8 cellular contexts compared by ENCODE assay signal in genomic region chr18:21702602-21703001, GRCh38.
DNase-seq lines count a peak whose midpoint lies in the region; ATAC-seq, FAIRE-seq and TF ChIP-seq lines count a peak whose summit lies in the region.
"Had no signal": no experiment of that assay in that cellular context is flagged by ENCODE, and none has a peak within 500 bp of the region (broad histone marks: within the 10 kb centered on the region; RNA-seq: fewer than 3 reads in every experiment).

No MANE protein-coding gene starts in this region.

- no peaks in the 10 kb centered on the region for H3K27me3 Mint-ChIP-seq in central memory CD8-positive, alpha-beta T cell
- H3K27me3 Mint-ChIP-seq in nephron progenitor cell (ENCODE audit: low read depth, poor library complexity): peaks cover 6% of the 10 kb centered on the region

- peak overlapping the region; percentile 73 for H3K27ac ChIP-seq in DOHH2 (ENCODE audit: low read depth, low read length)
- H3K27ac ChIP-seq in MM.1S (ENCODE audit: low read length): peak overlapping the region; percentile 19; the same call in 1 of the 2 replicates

- peaks cover 18% of the 10 kb centered on the region for H3K4me1 Mint-ChIP-seq in central memory CD8-positive, alpha-beta T cell
- peaks cover 17% of the 10 kb centered on the region for H3K4me1 Mint-ChIP-seq in nephron progenitor cell

- H3K9ac ChIP-seq in MM.1S (ENCODE audit: low read length): no peak overlapping the region

- peak overlapping the region; percentile 95 for H3K4me3 ChIP-seq in DOHH2 (ENCODE audit: low read length)
- peak overlapping the region; percentile 93 for H3K4me3 ChIP-seq in MM.1S (ENCODE audit: low read length)

- no peak for ATAC-seq in central memory CD8-positive, alpha-beta T cell (replicated peaks; ENCODE audit: extremely low read depth, poor library complexity, severe bottlenecking)
- no peak for ATAC-seq in HG02678 (IDR thresholded peaks at IDR 0.05; ENCODE audit: unreplicated experiment)

- H2AFZ ChIP-seq in MM.1S (ENCODE audit: low read length): no peak overlapping the region

- H4K20me1 ChIP-seq in DOHH2 (ENCODE audit: control insufficient read depth, insufficient read depth, low read depth, low read length): 0 out of 2 replicates have a peak, but pooled peaks cover 4% of the 10 kb centered on the region
- no peaks in the 10 kb centered on the region for H4K20me1 ChIP-seq in MM.1S (ENCODE audit: insufficient read depth, low read length)

- no peak for FAIRE-seq in RCC 7860 (lab: Jason Lieb, UNC)
- FAIRE-seq: G401.6 had no signal

- H3K36me3 ChIP-seq in DOHH2 (ENCODE audit: control insufficient read depth, low read length) (peaks cover 56% of the 10 kb centered on the region), MM.1S (replicated peaks; ENCODE audit: insufficient read depth, low read length) (peaks cover 5% of the 10 kb centered on the region; the same call in 1 of the 2 replicates)

- H3K79me2 ChIP-seq in DOHH2 (ENCODE audit: control insufficient read depth, low read length): peaks cover 60% of the 10 kb centered on the region
- H3K79me2 ChIP-seq in MM.1S (ENCODE audit: low read length): peaks cover 56% of the 10 kb centered on the region

- peaks cover 45% of the 10 kb centered on the region for H3K4me1 ChIP-seq in DOHH2 (ENCODE audit: control insufficient read depth, low read length)
- peaks cover 17% of the 10 kb centered on the region for H3K4me1 ChIP-seq in MM.1S (ENCODE audit: low read length)

- no peaks in the 10 kb centered on the region for H3K27me3 ChIP-seq in DOHH2 (ENCODE audit: control insufficient read depth, low read length)
- no peaks in the 10 kb centered on the region for H3K27me3 ChIP-seq in MM.1S (replicated peaks; ENCODE audit: insufficient read depth, low read length)

- H3K9me2 ChIP-seq in DOHH2 (replicated peaks; ENCODE audit: control insufficient read depth, low read length) (no peaks in the 10 kb centered on the region), MM.1S (replicated peaks; ENCODE audit: insufficient read depth, low read length) (no peaks in the 10 kb centered on the region)

- peaks cover 6% of the 10 kb centered on the region; the same call in 1 of the 2 replicates for H3F3A ChIP-seq in DOHH2 (ENCODE audit: control insufficient read depth, insufficient read depth)
- peaks cover 21% of the 10 kb centered on the region for H3F3A ChIP-seq in MM.1S (ENCODE audit: insufficient read depth, low read length)

- peaks cover 22% of the 10 kb centered on the region for H3K36me3 Mint-ChIP-seq in central memory CD8-positive, alpha-beta T cell (ENCODE audit: insufficient read depth)
- H3K36me3 Mint-ChIP-seq in nephron progenitor cell (ENCODE audit: low read depth): peaks cover 28% of the 10 kb centered on the region

- DNase-seq in MM.1S: no peak
- no peak for DNase-seq in central memory CD8-positive, alpha-beta T cell (ENCODE audit: low spot score in 2 of 2)
- no peak for DNase-seq in nephron progenitor cell
- DNase-seq in RPMI8226: no peak
- no peak for DNase-seq in RCC 7860 (ENCODE audit: low spot score)

- H3K27ac Mint-ChIP-seq in central memory CD8-positive, alpha-beta T cell (ENCODE audit: low read depth): peak overlapping the region; percentile 92
- no peak overlapping the region for H3K27ac Mint-ChIP-seq in nephron progenitor cell

- H3K9me3 ChIP-seq in DOHH2 (ENCODE audit: control insufficient read depth, insufficient read depth, low read length) (no peaks in the 10 kb centered on the region), MM.1S (replicated peaks; ENCODE audit: insufficient read depth, low read length) (no peaks in the 10 kb centered on the region)

- peak overlapping the region; percentile 95 for H3K4me3 Mint-ChIP-seq in central memory CD8-positive, alpha-beta T cell
- peak overlapping the region; percentile 89 for H3K4me3 Mint-ChIP-seq in nephron progenitor cell

- H3K4me2 ChIP-seq in DOHH2 (ENCODE audit: low read length) (peak overlapping the region; percentile 77), MM.1S (ENCODE audit: low read depth, low read length) (peak overlapping the region; percentile 76)

- TF ChIP-seq CTCF in DOHH2 (IDR thresholded peaks at IDR 0.05; ENCODE audit: low read depth, low read length, poor library complexity, severe bottlenecking): no peak
- TF ChIP-seq CTCF in MM.1S (IDR thresholded peaks at IDR 0.05; ENCODE audit: low read length): no peak
- TF ChIP-seq CTCF in nephron progenitor cell (IDR thresholded peaks at IDR 0.05): no peak

- no peaks in the 10 kb centered on the region for H3K9me3 Mint-ChIP-seq in central memory CD8-positive, alpha-beta T cell
- peaks cover 21% of the 10 kb centered on the region for H3K9me3 Mint-ChIP-seq in nephron progenitor cell
